ENCODE assay signal across 9 cellular contexts in the genomic region with DNA sequence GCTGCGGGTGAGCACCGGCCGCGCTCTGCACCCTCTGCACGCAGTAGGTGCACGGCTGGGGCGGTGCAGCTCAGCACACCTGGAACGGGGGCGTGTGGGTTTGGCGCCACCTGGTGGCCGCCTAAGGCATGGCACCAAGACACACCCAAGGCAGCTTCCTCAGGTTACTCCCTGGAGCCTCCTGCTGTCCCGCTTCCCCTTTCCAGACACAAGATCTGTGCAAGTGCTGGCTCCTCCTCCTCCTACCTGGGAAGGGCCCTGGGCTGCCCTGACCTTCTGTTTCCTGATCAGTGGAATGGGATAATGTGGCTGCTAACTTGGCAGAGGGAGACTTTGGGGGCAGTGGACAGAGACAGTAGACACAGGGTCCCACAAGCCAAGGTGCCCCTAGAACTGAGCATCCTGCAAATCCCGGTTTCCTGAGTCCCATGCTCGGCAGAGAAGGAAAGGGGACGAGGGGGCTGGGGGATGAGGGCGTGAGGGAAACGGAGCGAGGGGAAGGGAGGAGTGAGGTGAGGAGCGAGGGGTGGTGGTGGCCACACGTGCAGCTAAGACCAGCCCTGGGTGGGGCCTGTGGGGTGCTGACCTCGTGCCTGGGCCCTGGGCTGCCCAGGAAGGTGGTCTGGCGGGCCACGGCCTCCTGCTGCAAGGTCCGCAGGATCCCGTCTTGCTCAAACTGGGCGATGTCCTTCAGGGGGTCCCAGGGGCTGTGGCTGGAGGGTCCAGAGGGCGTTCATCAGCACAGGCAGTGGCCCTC. TPM values are rescaled to one million over a fixed set of nuclear protein-coding genes. Genes with fewer than 3 reads are reported as not detected.
DNase-seq lines count a peak whose midpoint lies in the region; TF ChIP-seq lines count a peak whose summit lies in the region.
"Had no signal": no experiment of that assay in that cellular context is flagged by ENCODE, and none has a peak within 500 bp of the region (broad histone marks: within the 10 kb centered on the region; RNA-seq: fewer than 3 reads in every experiment).

No MANE protein-coding gene starts in this region.

- H2AFZ ChIP-seq in OCI-LY3 (ENCODE audit: low read depth, low read length) (no peak overlapping the region), neural cell (ENCODE audit: low read depth, low read length) (no peak overlapping the region)

- TF ChIP-seq CTCF in HL-60 (IDR thresholded peaks at IDR 0.05; ENCODE audit: insufficient read depth, low read length) (peak; percentile 96), OCI-LY3 (IDR thresholded peaks at IDR 0.05; ENCODE audit: low read depth, low read length) (peak; percentile 92), neural cell (IDR thresholded peaks at IDR 0.05; ENCODE audit: poor library complexity, severe bottlenecking) (peak; percentile 98)

- H3K79me2 ChIP-seq in OCI-LY3 (ENCODE audit: low read length): no peaks in the 10 kb centered on the region
- no peaks in the 10 kb centered on the region for H3K79me2 ChIP-seq in neural cell (replicated peaks; ENCODE audit: insufficient read depth, low read length)

- no peaks in the 10 kb centered on the region for H3K4me1 ChIP-seq in OCI-LY3 (ENCODE audit: low read length)

- H3K36me3 ChIP-seq in OCI-LY3 (replicated peaks; ENCODE audit: low read depth, low read length) (no peaks in the 10 kb centered on the region), neural cell (ENCODE audit: insufficient read depth, low read length) (no peaks in the 10 kb centered on the region)

- H3K9me2 ChIP-seq in neural cell (ENCODE audit: insufficient read depth, low read length): no peaks in the 10 kb centered on the region

- H3K9ac ChIP-seq in OCI-LY3 (ENCODE audit: low read length) (no peak overlapping the region), neural cell (ENCODE audit: low read length) (no peak overlapping the region)
- H3K9ac ChIP-seq: BLaER1 had no signal

- DNase-seq in NCI-H187 (lab: John Stamatoyannopoulos, UW) (peak; percentile 38 to 50), NCI-H187 treated with DMSO at 0.1 percent for 48 hours (lab: John Stamatoyannopoulos, UW) (no peak), HL-60 (ENCODE audit: low read depth in 1 of 2, low spot score in 1 of 2) (peak; percentile 71 to 82), activated T-cell treated with anti-CD3 and anti-CD28 coated beads for 48 hours (ENCODE audit: low read depth) (peak; percentile 63), fibroblast of gingiva (ENCODE audit: low read depth) (peak; percentile 43), substantia nigra (lab: John Stamatoyannopoulos, UW) (peak in 40 of 49 donors; percentile 5 to 76 (median 40))

- TF ChIP-seq EP300 in neural cell (conservative IDR thresholded peaks at IDR 0.05; ENCODE audit: poor library complexity, severe bottlenecking): no peak

- H3K4me2 ChIP-seq in OCI-LY3 (ENCODE audit: low read length) (peak overlapping the region; percentile 44), neural cell (ENCODE audit: low read length) (no peak overlapping the region)
- H3K4me2 ChIP-seq: BLaER1 had no signal

- no peaks in the 10 kb centered on the region for H3K27me3 ChIP-seq in HL-60 (ENCODE audit: insufficient read depth, poor library complexity, severe bottlenecking)
- H3K27me3 ChIP-seq in OCI-LY3 (ENCODE audit: low read depth, low read length): no peaks in the 10 kb centered on the region
- no peaks in the 10 kb centered on the region for H3K27me3 ChIP-seq in neural cell (ENCODE audit: insufficient read depth, low read depth, low read length)
- H3K27me3 ChIP-seq: BLaER1 had no signal

- H3K4me3 ChIP-seq in HL-60 (replicated peaks; ENCODE audit: insufficient read depth, low read length) (no peak overlapping the region), OCI-LY3 (ENCODE audit: low read length) (no peak overlapping the region), neural cell (ENCODE audit: low read length) (no peak overlapping the region)
- H3K4me3 ChIP-seq: BLaER1 had no signal

- TF ChIP-seq RAD21 in neural cell (conservative IDR thresholded peaks at IDR 0.05): peak; percentile 91

- H3F3A ChIP-seq in neural cell (ENCODE audit: insufficient read depth, low read length, poor library complexity, severe bottlenecking): no peaks in the 10 kb centered on the region

- H3K9me3 ChIP-seq in OCI-LY3 (ENCODE audit: insufficient read depth, low read length) (no peaks in the 10 kb centered on the region), neural cell (ENCODE audit: low read length) (no peaks in the 10 kb centered on the region)
- H3K9me3 ChIP-seq: BLaER1 had no signal

- H3K27ac ChIP-seq in HL-60 (replicated peaks) (no peak overlapping the region), OCI-LY3 (ENCODE audit: low read length) (no peak overlapping the region), neural cell (ENCODE audit: low read length) (no peak overlapping the region), substantia nigra (ENCODE audit: low read depth, low read length, poor library complexity, severe bottlenecking) (no peak overlapping the region)
- H3K27ac ChIP-seq: BLaER1 had no signal

- H4K20me1 ChIP-seq in OCI-LY3 (ENCODE audit: insufficient read depth, low read length) (no peaks in the 10 kb centered on the region), neural cell (ENCODE audit: insufficient read depth) (no peaks in the 10 kb centered on the region)

TF ChIP-seq in neural cell, 6 proteins besides CTCF, POLR2A, EP300 and RAD21:
- TF ChIP-seq EZH2 (IDR thresholded peaks at IDR 0.05; ENCODE audit: borderline replicate concordance, insufficient read depth, low read length, poor library complexity, severe bottlenecking) (no peak), REST (IDR thresholded peaks at IDR 0.05; ENCODE audit: borderline replicate concordance) (no peak), TAF1 (IDR thresholded peaks at IDR 0.05; ENCODE audit: low read depth) (no peak), MXI1 (conservative IDR thresholded peaks at IDR 0.05; ENCODE audit: poor library complexity, severe bottlenecking) (no peak), POLR2AphosphoS5 (IDR thresholded peaks at IDR 0.05) (no peak), SMC3 (conservative IDR thresholded peaks at IDR 0.05; ENCODE audit: poor library complexity) (peak; percentile 96)

RNA-seq across cellular contexts. Expression of gene CARS1, which starts 34.8 kb away (rescaled TPM):
- 48.2 and 61.0 TPM in 2 replicates for polyA plus RNA-seq in neural cell
- 40.7 and 41.1 TPM in 2 replicates for polyA minus RNA-seq in neural cell
